ENCODE assay signal across 18 cellular contexts in genomic region chr7:84117304-84117703, GRCh38.
"Had no signal": no experiment of that assay in that cellular context is flagged by ENCODE, and none has a peak within 500 bp of the region (broad histone marks: within the 10 kb centered on the region; RNA-seq: fewer than 3 reads in every experiment).

No MANE protein-coding gene starts in this region.

- DNase-seq: KBM-7, MV-4-11, NCI-H1048, NCI-H1105, NCI-H1417, NCI-H1436 treated with DMSO at 0.1 percent for 48 hours, NCI-H1694, NCI-H187 treated with DMSO at 0.1 percent for 48 hours, NCI-H2029 treated with DMSO at 0.1 percent for 48 hours, NCI-H226, NCI-H446, NCI-H510A, NCI-H524 treated with DMSO at 0.1 percent for 48 hours, NCI-H69, NCI-H774, Right ventricle myocardium superior, RPMI8226, SIG-M5 had no signal
